ENCODE assay signal across 8 cellular contexts in the genomic region with DNA sequence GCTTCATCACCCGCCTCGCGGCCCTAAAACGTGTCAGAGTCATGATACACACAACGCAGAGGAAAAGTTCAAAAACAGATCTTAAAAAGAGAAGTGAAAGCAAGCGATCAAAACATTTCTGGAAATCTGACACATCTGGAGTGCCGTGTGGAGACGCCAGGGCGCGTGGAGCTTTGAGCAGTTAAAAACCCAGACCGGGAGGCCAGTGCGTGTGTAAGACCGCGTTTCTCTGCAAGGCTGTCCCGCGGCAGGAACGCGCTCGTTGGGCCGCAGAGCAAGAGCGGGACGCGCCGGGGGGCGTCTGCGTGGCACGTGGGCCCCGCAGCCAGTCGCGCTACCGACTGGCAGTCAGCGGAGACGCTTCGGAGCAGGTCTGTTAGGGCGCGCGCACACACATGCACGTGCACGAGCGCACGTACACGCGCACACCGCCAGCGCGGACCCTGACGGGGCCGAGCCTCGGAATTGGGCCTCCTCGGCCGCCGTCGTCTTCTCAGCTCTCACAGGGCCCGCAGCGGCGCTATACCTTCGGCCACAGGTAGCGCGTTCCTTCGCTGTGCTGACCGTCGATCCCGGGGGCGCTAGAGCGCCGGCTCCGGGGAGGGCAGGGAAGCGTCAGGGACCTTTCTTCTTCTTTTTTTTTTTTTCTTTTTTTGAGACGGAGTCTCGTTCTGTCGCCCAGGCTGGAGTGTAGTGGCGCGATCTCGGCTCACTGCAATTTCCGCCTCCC. TPM values are rescaled to one million over a fixed set of nuclear protein-coding genes. Genes with fewer than 3 reads are reported as not detected.
DNase-seq lines count a peak whose midpoint lies in the region; ATAC-seq, FAIRE-seq and TF ChIP-seq lines count a peak whose summit lies in the region.

No MANE protein-coding gene starts in this region.

- no peaks in the 10 kb centered on the region for H3K27me3 Mint-ChIP-seq in T-helper 17 cell

- peak; percentile 89 for DNase-seq in GM12864 (ENCODE audit: low read depth)
- peak; percentile 75 for DNase-seq in NCI-H128 (lab: John Stamatoyannopoulos, UW; ENCODE audit: unreplicated experiment)
- peak; percentile 84 to 88 (median 87) for DNase-seq in T-helper 17 cell
- peak; percentile 8 to 89 (median 76) for DNase-seq in anterior cingulate cortex (lab: John Stamatoyannopoulos, UW)
- peak; percentile 83 for DNase-seq in right atrium auricular region (ENCODE audit: low spot score)
- peak; percentile 89 to 93 for DNase-seq in psoas muscle
- peak; percentile 81 for DNase-seq in urothelium cell line (ENCODE audit: low spot score)

- H3K27ac ChIP-seq in right atrium auricular region: peak overlapping the region; percentile 77 to 78
- peak overlapping the region; percentile 72 for H3K27ac ChIP-seq in psoas muscle

- H3K27me3 ChIP-seq in right atrium auricular region (no peaks in the 10 kb centered on the region), psoas muscle (ENCODE audit: insufficient read depth in 3 of 3, low read length in 2 of 3) (no peaks in the 10 kb centered on the region)

- 1% methylated on average over 67 to 74 of the region's 75 CpGs for WGBS in psoas muscle, 3 donors

- H3K4me3 ChIP-seq in GM12864 (ENCODE audit: low read depth, low read length): peak overlapping the region; percentile 73
- H3K4me3 ChIP-seq in right atrium auricular region: peak overlapping the region; percentile 53 to 65
- H3K4me3 ChIP-seq in psoas muscle: peak overlapping the region; percentile 79

- TF ChIP-seq CTCF in GM12864 (IDR thresholded peaks at IDR 0.05; ENCODE audit: low read depth, low read length, missing control alignments): peak; percentile 51
- peak in 1 of 2 donors; percentile 42 for TF ChIP-seq CTCF in right atrium auricular region (IDR thresholded peaks at IDR 0.05)
- TF ChIP-seq CTCF in psoas muscle (IDR thresholded peaks at IDR 0.05): peak; percentile 41

- H3K9me3 ChIP-seq in T-helper 17 cell (ENCODE audit: control insufficient read depth, low read length, poor library complexity, severe bottlenecking): no peaks in the 10 kb centered on the region
- no peaks in the 10 kb centered on the region for H3K9me3 ChIP-seq in right atrium auricular region
- H3K9me3 ChIP-seq in psoas muscle: no peaks in the 10 kb centered on the region

- H3K36me3 Mint-ChIP-seq in T-helper 17 cell (ENCODE audit: low read depth): no peaks in the 10 kb centered on the region

- intact Hi-C loops in psoas muscle (cut with DNase I): loop anchor here (2.0 to 5.0 kb wide), 2 partner anchors 36 to 68 kb away; a partner anchor contains a TSS

- peak overlapping the region; percentile 94 for H3K27ac Mint-ChIP-seq in T-helper 17 cell

- FAIRE-seq in urothelium cell line (lab: Jason Lieb, UNC): peak; percentile 92

- peaks cover 19% of the 10 kb centered on the region for H3K4me1 Mint-ChIP-seq in T-helper 17 cell

- H3K36me3 ChIP-seq in right atrium auricular region: no peaks in the 10 kb centered on the region
- no peaks in the 10 kb centered on the region for H3K36me3 ChIP-seq in psoas muscle (ENCODE audit: insufficient read depth in 1 of 2, low read depth in 1 of 2)

- H3K4me1 ChIP-seq in right atrium auricular region (peaks cover 0 to 18% of the 10 kb centered on the region in 2 donors), psoas muscle (peaks cover 4% of the 10 kb centered on the region)

- peak overlapping the region; percentile 94 for H3K4me3 Mint-ChIP-seq in T-helper 17 cell

- ATAC-seq in HG02623 (IDR thresholded peaks at IDR 0.05; ENCODE audit: unreplicated experiment) (peak; percentile 83), T-helper 17 cell (peak; percentile 92), psoas muscle (peak; percentile 94 to 97 (median 96))

RNA-seq across cellular contexts. Expression of a gene that starts 35.8 kb away (rescaled TPM):
- total RNA-seq in T-helper 17 cell (10 to 100 TPM; 39.1 to 44.3 TPM), right atrium auricular region (10 to 100 TPM; 14.1 to 26.2 TPM), psoas muscle (10 to 100 TPM; 45.1 to 50.8 (median 45.7) TPM)
- 10 to 100 TPM; 20.2 to 70.8 (median 22.1) TPM for polyA plus RNA-seq in psoas muscle

Comparison
In these comparisons a context has a peak if more than half of its experiments do, and no peak if none do; other contexts are left out.
1. Peak in every context shown above with its lines: DNase-seq, ATAC-seq, H3K4me3 ChIP-seq and H3K27ac ChIP-seq.